In the genomic region with DNA sequence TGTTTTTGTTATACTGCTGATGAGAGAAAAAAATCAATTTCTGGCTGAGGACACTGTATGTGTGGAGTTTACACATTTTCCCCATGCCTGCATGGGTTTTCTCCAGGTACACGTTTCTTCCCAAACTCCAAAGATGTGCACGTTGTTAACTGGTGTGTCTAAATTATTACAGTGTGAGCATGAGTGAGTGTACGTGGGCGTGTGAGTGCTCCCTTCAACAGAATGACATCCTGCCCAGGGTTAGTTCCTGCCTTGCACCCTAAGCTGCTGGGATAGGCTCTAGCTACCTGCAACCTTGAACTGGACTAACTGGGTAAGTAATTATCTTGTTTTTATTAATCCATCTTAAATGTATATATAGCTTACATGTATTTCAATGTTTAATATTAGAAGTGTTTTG, we compare ENCODE assay signal across 20 cellular contexts. TPM values are rescaled to one million over a fixed set of nuclear protein-coding genes. Genes with fewer than 3 reads are reported as not detected.
A peak's percentile ranks its signal among the peaks of the same experiment; 100 is the strongest.
DNase-seq lines count a peak whose midpoint lies in the region; ATAC-seq, FAIRE-seq and TF ChIP-seq lines count a peak whose summit lies in the region.
"Had no signal": no experiment of that assay in that cellular context is flagged by ENCODE, and none has a peak within 500 bp of the region (broad histone marks: within the 10 kb centered on the region; RNA-seq: fewer than 3 reads in every experiment).

No MANE protein-coding gene starts in this region.

- no peaks in the 10 kb centered on the region for H3K27me3 ChIP-seq in K562 (ENCODE audit: control insufficient read depth in 2 of 2, insufficient read depth in 2 of 2, low read length in 2 of 2)
- H3K27me3 ChIP-seq in PC-9 (ENCODE audit: insufficient read depth, low read depth): no peaks in the 10 kb centered on the region
- H3K27me3 ChIP-seq: ascending aorta, esophagus muscularis mucosa, tibial nerve had no signal

- H3K36me3 ChIP-seq in K562 (ENCODE audit: control insufficient read depth, insufficient read depth, low read length): peaks cover 67% of the 10 kb centered on the region
- H3K36me3 ChIP-seq in PC-9 (ENCODE audit: low read depth): 0 out of 2 replicates have a peak, but pooled peaks cover 7% of the 10 kb centered on the region

- H2AFZ ChIP-seq in K562 (ENCODE audit: low read depth, low read length) (no peak overlapping the region), PC-9 (no peak overlapping the region)

- FAIRE-seq in K562 (lab: Jason Lieb, UNC): no peak

- TF ChIP-seq POLR2A in NB4 (IDR thresholded peaks at IDR 0.05; ENCODE audit: extremely low read depth, insufficient read length) (no peak), K562 (conservative IDR thresholded peaks at IDR 0.05) (no peak)

- H3K27ac ChIP-seq in K562 (ENCODE audit: extremely low read depth, low read depth, low read length): peak overlapping the region; percentile 8; the same call in 1 of the 3 replicates
- H3K27ac ChIP-seq in PC-9: no peak overlapping the region
- H3K27ac ChIP-seq: ascending aorta, esophagus muscularis mucosa, tibial nerve, VCaP had no signal

- BruUV-seq in K562 (replicated peaks; lab: Mats Ljungman, UMichigan) (no TSS peak), PC-9 (replicated peaks; lab: Mats Ljungman, UMichigan) (no TSS peak)

- peaks cover 21% of the 10 kb centered on the region for H4K20me1 ChIP-seq in K562 (replicated peaks; ENCODE audit: control insufficient read depth, insufficient read depth, low read length)
- H4K20me1 ChIP-seq in PC-9 (ENCODE audit: insufficient read depth): 0 out of 2 replicates have a peak, but pooled peaks cover 5% of the 10 kb centered on the region

- H3K4me2 ChIP-seq in K562 (ENCODE audit: insufficient read depth, low read length) (no peak overlapping the region), PC-9 (no peak overlapping the region)

- POLR2A ChIA-PET in K562 (lab: Yijun Ruan, JAX) (interaction anchor here (0.7 kb wide), 1 partner anchor 205 kb away, joined by 3 read pairs; no protein-coding TSS in a partner anchor), GM10248 (lab: Yijun Ruan, JAX) (no interaction called here), PC-9 (lab: Charles Lee; ENCODE audit: unreplicated experiment) (no interaction called here)
- POLR2A ChIA-PET in naive thymus-derived CD8-positive, alpha-beta T cell (lab: Charles Lee): interaction anchor here (0.5 to 0.6 kb wide), 2 partner anchors 21 to 36 kb away, joined by 3 to 4 read pairs; no protein-coding TSS in a partner anchor

- in situ Hi-C loops in K562 (cut with MboI): no loop called here

- peaks cover 96% of the 10 kb centered on the region for H3K79me2 ChIP-seq in K562 (ENCODE audit: control insufficient read depth, insufficient read depth, low read length)
- H3K79me2 ChIP-seq in PC-9 (ENCODE audit: low read depth): peaks cover 92% of the 10 kb centered on the region

- H3K4me3 ChIP-seq in NB4 (ENCODE audit: low read depth, low read length): peak overlapping the region; percentile 3
- no peak overlapping the region for H3K4me3 ChIP-seq in K562
- H3K4me3 ChIP-seq in PC-9: no peak overlapping the region
- H3K4me3 ChIP-seq: ascending aorta, esophagus muscularis mucosa, tibial nerve had no signal

- WGBS in K562 (ENCODE audit: insufficient coverage, low coverage, missing lambda C conversion rate): 49% methylated on average over 4 of the region's 4 CpGs

- H3K9me3 Mint-ChIP-seq in activated naive CD4-positive, alpha-beta T cell treated with anti-CD3 and anti-CD28 coated beads, Interleukin-2, amount 50 U/mL, for 24 hours: no peaks in the 10 kb centered on the region
- H3K9me3 Mint-ChIP-seq in naive thymus-derived CD8-positive, alpha-beta T cell: no peaks in the 10 kb centered on the region
- H3K9me3 Mint-ChIP-seq: H9; stimulated activated naive CD8-positive, alpha-beta T cell treated with anti-CD3 and anti-CD28 coated beads, Interleukin-15, Interleukin-2, amounts not matched to agents 100 ng/mL and 50 ng/mL, for 24 hours had no signal

- peak overlapping the region; percentile 90 for H3K27ac Mint-ChIP-seq in activated naive CD4-positive, alpha-beta T cell treated with anti-CD3 and anti-CD28 coated beads, Interleukin-2, amount 50 U/mL, for 24 hours
- peak overlapping the region; percentile 4 to 76 (median 64) for H3K27ac Mint-ChIP-seq in naive thymus-derived CD8-positive, alpha-beta T cell
- H3K27ac Mint-ChIP-seq: stimulated activated naive CD8-positive, alpha-beta T cell treated with anti-CD3 and anti-CD28 coated beads, Interleukin-15, Interleukin-2, amounts not matched to agents 100 ng/mL and 50 ng/mL, for 24 hours had no signal

- H3F3A ChIP-seq in PC-9 (ENCODE audit: insufficient read depth, low read depth): peaks cover 7% of the 10 kb centered on the region

- H3K9me3 ChIP-seq in K562 (replicated peaks; ENCODE audit: control insufficient read depth, insufficient read depth, low read depth, low read length) (no peaks in the 10 kb centered on the region), PC-9 (ENCODE audit: insufficient read depth, low read depth) (no peaks in the 10 kb centered on the region)
- H3K9me3 ChIP-seq: ascending aorta, esophagus muscularis mucosa, tibial nerve had no signal

- H3K9me2 ChIP-seq in PC-9 (ENCODE audit: insufficient read depth): no peaks in the 10 kb centered on the region

- ATAC-seq in K562 (no peak), GM21576 (IDR thresholded peaks at IDR 0.05; ENCODE audit: unreplicated experiment) (no peak)
- peak; percentile 43 to 61 for ATAC-seq in naive thymus-derived CD8-positive, alpha-beta T cell

- no peak for TF ChIP-seq CTCF in NB4 (IDR thresholded peaks at IDR 0.05; ENCODE audit: low read depth, low read length)
- no peak for TF ChIP-seq CTCF in K562 (IDR thresholded peaks at IDR 0.05 in 2 of 3, conservative IDR thresholded peaks at IDR 0.05 in 1 of 3; ENCODE audit: insufficient read depth in 2 of 3, low read depth in 1 of 3, low read length in 3 of 3)
- no peak for TF ChIP-seq CTCF in GM10248 (IDR thresholded peaks at IDR 0.05; ENCODE audit: control extremely low read depth, extremely low read depth, low read depth, missing control alignments)
- no peak for TF ChIP-seq CTCF in PC-9 (conservative IDR thresholded peaks at IDR 0.05)

- CTCF ChIA-PET in K562 (lab: Yijun Ruan, JAX; ENCODE audit: low intra/inter-chr PET ratio) (interaction anchor here (0.6 to 0.7 kb wide), 2 partner anchors 17 to 496 kb away, joined by 3 read pairs; no protein-coding TSS in a partner anchor), GM10248 (lab: Yijun Ruan, JAX) (interaction anchor here (2.9 kb wide), 1 partner anchor 9 kb away, joined by 15 read pairs; no protein-coding TSS in a partner anchor), PC-9 (lab: Charles Lee) (no interaction called here)

- H3K9ac ChIP-seq in K562 (ENCODE audit: insufficient read depth in 1 of 2, low read depth in 2 of 2, low read length in 2 of 2): no peak overlapping the region

- DNase-seq in activated naive CD4-positive, alpha-beta T cell (lab: John Stamatoyannopoulos, UW): no peak
- DNase-seq in NB4 (ENCODE audit: low read depth) (peak; percentile 34), K562 (ENCODE audit: extremely low read depth in 1 of 4, low spot score in 3 of 4) (peak in 1 of 4 experiments; percentile 21), GM10248 (ENCODE audit: extremely low spot score) (no peak), PC-9 (no peak)
- DNase-seq in naive thymus-derived CD8-positive, alpha-beta T cell: peak in 1 of 10 donors; percentile 24
- DNase-seq: activated gamma-delta T cell treated with Interleukin-2 at 50 U/mL for 16 hours; effector CD4-positive, alpha-beta T cell; H9; NCI-H187 treated with DMSO at 0.1 percent for 48 hours; NCI-H774; SHP77 treated with DMSO at 0.1 percent for 48 hours; stimulated activated CD4-positive, alpha-beta T cell treated with anti-CD3 and anti-CD28 coated beads, Interleukin-2, amount 100 ng/mL, for 48 hours had no signal

- TF ChIP-seq EP300 in K562 (IDR thresholded peaks at IDR 0.05; ENCODE audit: low read length): no peak

- H3K36me3 Mint-ChIP-seq in activated naive CD4-positive, alpha-beta T cell treated with anti-CD3 and anti-CD28 coated beads, Interleukin-2, amount 50 U/mL, for 24 hours: peaks cover 12% of the 10 kb centered on the region
- H3K36me3 Mint-ChIP-seq in naive thymus-derived CD8-positive, alpha-beta T cell: peaks cover 0 to 68% (median 15%) of the 10 kb centered on the region in 3 donors

- TF ChIP-seq RAD21 in K562 (CRISPR knock-in tag; conservative IDR thresholded peaks at IDR 0.05 in 1 of 2, IDR thresholded peaks at IDR 0.05 in 1 of 2): no peak

- no peaks in the 10 kb centered on the region for H3K27me3 Mint-ChIP-seq in activated naive CD4-positive, alpha-beta T cell treated with anti-CD3 and anti-CD28 coated beads, Interleukin-2, amount 50 U/mL, for 24 hours
- H3K27me3 Mint-ChIP-seq in naive thymus-derived CD8-positive, alpha-beta T cell: no peaks in the 10 kb centered on the region
- H3K27me3 Mint-ChIP-seq: stimulated activated naive CD8-positive, alpha-beta T cell treated with anti-CD3 and anti-CD28 coated beads, Interleukin-15, Interleukin-2, amounts not matched to agents 100 ng/mL and 50 ng/mL, for 24 hours had no signal

- intact Hi-C loops in K562 (cut with micrococcal nuclease): no loop called here
- intact Hi-C loops in PC-9 (cut with micrococcal nuclease; ENCODE audit: unreplicated experiment): no loop called here

- H3K9me1 ChIP-seq in K562 (ENCODE audit: control insufficient read depth, insufficient read depth, low read length): no peaks in the 10 kb centered on the region

- H3K4me3 Mint-ChIP-seq in activated naive CD4-positive, alpha-beta T cell treated with anti-CD3 and anti-CD28 coated beads, Interleukin-2, amount 50 U/mL, for 24 hours: peak overlapping the region; percentile 59
- H3K4me3 Mint-ChIP-seq in naive thymus-derived CD8-positive, alpha-beta T cell: peak overlapping the region; percentile 31 to 74 (median 66)
- H3K4me3 Mint-ChIP-seq: H9; stimulated activated naive CD8-positive, alpha-beta T cell treated with anti-CD3 and anti-CD28 coated beads, Interleukin-15, Interleukin-2, amounts not matched to agents 100 ng/mL and 50 ng/mL, for 24 hours had no signal

- H3K4me1 ChIP-seq in K562 (replicated peaks in 1 of 2; ENCODE audit: control insufficient read depth in 2 of 2, insufficient read depth in 2 of 2, low read length in 2 of 2) (peaks cover 7 to 31% of the 10 kb centered on the region in 2 experiments), PC-9 (replicated peaks; ENCODE audit: insufficient read depth) (peaks cover 18% of the 10 kb centered on the region)

- H3K4me1 Mint-ChIP-seq in activated naive CD4-positive, alpha-beta T cell treated with anti-CD3 and anti-CD28 coated beads, Interleukin-2, amount 50 U/mL, for 24 hours: peaks cover 82% of the 10 kb centered on the region
- peaks cover 45 to 85% (median 79%) of the 10 kb centered on the region in 4 donors for H3K4me1 Mint-ChIP-seq in naive thymus-derived CD8-positive, alpha-beta T cell

RNA-seq across cellular contexts. Expression of gene NPAT, which starts 5.5 kb away (rescaled TPM):
- 23.8 and 90.2 TPM in 2 replicates for total RNA-seq in K562 (2011; cell fraction: chromatin; rRNA removed; ENCODE audit: low replicate concordance)
- total RNA-seq in K562 (2011; cell fraction: nucleolus; rRNA removed): 13.3 and 24.3 TPM in 2 replicates
- total RNA-seq in K562 (2011; cell fraction: nucleoplasm; rRNA removed): 29.5 and 35.3 TPM in 2 replicates
- total RNA-seq in K562 (2014; rRNA removed): 16.1 and 18.8 TPM in 2 replicates
- 30.0 and 35.1 TPM in 2 replicates for total RNA-seq in K562 (2014; rRNA removed; fragmentation: Illumina TruSeq; extraction: Trizol)
- total RNA-seq in K562 (2015; rRNA removed; fragmentation: Illumina TruSeq; extraction: Trizol): 27.4 and 27.7 TPM in 2 replicates
- total RNA-seq in K562 (2021): 21.6 and 22.1 TPM in 2 replicates
- polyA plus RNA-seq in K562 (2011; rRNA removed): 21.1 and 24.4 TPM in 2 replicates
- 5.4 and 8.4 TPM in 2 replicates for polyA plus RNA-seq in K562 (2011; cell fraction: cytosol; rRNA removed)
- 25.9 and 29.4 TPM in 2 replicates for polyA plus RNA-seq in K562 (2011; cell fraction: nucleus; rRNA removed)
- 8.5 and 11.3 TPM in 2 replicates for polyA plus RNA-seq in K562 (2012)
- 19.2 and 22.8 TPM in 2 replicates for polyA plus RNA-seq in K562 (2014; fragmentation: Illumina TruSeq; extraction: Trizol)
- 10 to 100 TPM in 1 of 2 experiments, 1 to 10 TPM in 1; 8.8 to 11.1 TPM for polyA plus RNA-seq in K562 (2014; fragmentation: Nextera tagmentation; extraction: Ambion mirVana)
- 15.9 and 17.3 TPM in 2 replicates for polyA plus RNA-seq in K562 (2014; rRNA removed)
- polyA minus RNA-seq in K562 (2011; rRNA and poly(A)+ RNA removed): 56.2 and 59.9 TPM in 2 replicates
- 14.9 and 19.6 TPM in 2 replicates for polyA minus RNA-seq in K562 (2011; cell fraction: cytosol; rRNA and poly(A)+ RNA removed)
- polyA minus RNA-seq in K562 (2011; cell fraction: nucleus; rRNA and poly(A)+ RNA removed): 22.9 and 42.9 TPM in 2 replicates
- total RNA-seq in naive thymus-derived CD8-positive, alpha-beta T cell: 10 to 100 TPM; 73.9 to 75.8 TPM
- 10 to 100 TPM; 34.9 to 52.8 (median 47.0) TPM for polyA plus RNA-seq in naive thymus-derived CD8-positive, alpha-beta T cell
- total RNA-seq in PC-9 (2021): 10.4 and 18.6 TPM in 2 replicates

RNA-seq across cellular contexts. Expression of gene ATM, which starts 5.9 kb away (rescaled TPM):
- total RNA-seq in K562 (2011; cell fraction: chromatin; rRNA removed; ENCODE audit: low replicate concordance): 94.8 and 383 TPM in 2 replicates
- 55.4 and 62.4 TPM in 2 replicates for total RNA-seq in K562 (2011; cell fraction: nucleolus; rRNA removed)
- total RNA-seq in K562 (2011; cell fraction: nucleoplasm; rRNA removed): 146 and 241 TPM in 2 replicates
- 22.6 and 34.8 TPM in 2 replicates for total RNA-seq in K562 (2014; rRNA removed)
- 44.0 and 45.4 TPM in 2 replicates for total RNA-seq in K562 (2014; rRNA removed; fragmentation: Illumina TruSeq; extraction: Trizol)
- total RNA-seq in K562 (2015; rRNA removed; fragmentation: Illumina TruSeq; extraction: Trizol): 41.4 and 43.0 TPM in 2 replicates
- 26.2 and 26.9 TPM in 2 replicates for total RNA-seq in K562 (2021)
- polyA plus RNA-seq in K562 (2011; rRNA removed): 42.4 and 46.8 TPM in 2 replicates
- polyA plus RNA-seq in K562 (2011; cell fraction: cytosol; rRNA removed): 6.2 and 19.0 TPM in 2 replicates
- 58.4 and 79.4 TPM in 2 replicates for polyA plus RNA-seq in K562 (2011; cell fraction: nucleus; rRNA removed)
- polyA plus RNA-seq in K562 (2012): 11.2 and 15.4 TPM in 2 replicates
- polyA plus RNA-seq in K562 (2014; fragmentation: Illumina TruSeq; extraction: Trizol): 16.8 and 23.0 TPM in 2 replicates
- 1 to 10 TPM; 8.3 to 9.0 TPM for polyA plus RNA-seq in K562 (2014; fragmentation: Nextera tagmentation; extraction: Ambion mirVana)
- polyA plus RNA-seq in K562 (2014; rRNA removed): 24.3 and 24.7 TPM in 2 replicates
- polyA minus RNA-seq in K562 (2011; rRNA and poly(A)+ RNA removed): 125 and 138 TPM in 2 replicates
- polyA minus RNA-seq in K562 (2011; cell fraction: cytosol; rRNA and poly(A)+ RNA removed): 19.8 and 31.4 TPM in 2 replicates
- 130 and 239 TPM in 2 replicates for polyA minus RNA-seq in K562 (2011; cell fraction: nucleus; rRNA and poly(A)+ RNA removed)
- total RNA-seq in naive thymus-derived CD8-positive, alpha-beta T cell: 100 to 1,000 TPM; 792 to 837 TPM
- polyA plus RNA-seq in naive thymus-derived CD8-positive, alpha-beta T cell: 100 to 1,000 TPM; 105 to 164 (median 121) TPM
- total RNA-seq in PC-9 (2021): 36.3 and 40.8 TPM in 2 replicates

Comparison
In these comparisons a context has a peak if more than half of its experiments do, and no peak if none do; other contexts are left out.
1. ATAC-seq: peak in naive thymus-derived CD8-positive, alpha-beta T cell (2 of 2); none in K562 (single experiment) and GM21576 (single experiment).
2. POLR2A ChIA-PET loops: an anchor here in K562 (0.7 kb wide) and naive thymus-derived CD8-positive, alpha-beta T cell (0.5 to 0.6 kb wide); none called in GM10248 and PC-9.